Comparison of ENCODE assay signal across 17 cellular contexts in the genomic region with DNA sequence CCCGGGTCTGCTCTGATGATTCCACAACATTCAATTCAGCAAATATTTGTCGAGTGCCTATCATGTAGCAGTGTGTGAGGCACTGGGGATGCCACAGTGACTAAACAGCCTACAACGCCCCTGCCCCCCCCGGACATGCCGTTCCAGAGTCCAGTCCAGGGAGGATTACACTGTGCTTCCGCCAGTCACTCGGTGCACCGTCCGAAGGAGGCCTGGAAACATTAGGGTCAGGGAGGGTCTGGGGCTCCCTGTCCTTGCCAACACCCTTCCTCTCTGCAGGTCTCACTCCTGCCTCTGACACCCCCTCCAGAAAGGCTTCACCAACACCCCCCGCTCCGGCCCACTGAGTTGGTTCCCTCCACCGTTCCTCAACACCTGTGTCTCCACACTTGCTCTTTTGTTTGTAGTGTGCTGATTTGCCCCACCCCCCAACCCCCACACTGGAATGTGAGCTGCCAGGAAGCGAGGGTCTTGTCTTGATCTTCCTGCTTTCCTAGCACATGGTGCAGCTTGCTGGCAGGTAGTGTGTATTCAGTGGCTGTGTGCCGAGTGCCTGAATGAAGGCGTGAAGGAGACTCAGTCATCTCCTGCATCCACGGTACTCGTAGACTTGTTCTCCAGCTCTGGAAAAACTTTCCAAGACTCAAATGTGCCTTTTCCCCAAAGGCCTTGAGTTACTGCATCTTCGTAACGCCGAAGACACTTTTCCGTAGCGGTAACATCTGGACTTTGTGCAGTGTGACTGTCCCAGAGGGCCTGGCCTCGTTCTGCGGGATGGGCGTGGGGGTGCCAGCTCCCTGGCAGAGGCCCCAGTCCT.
DNase-seq lines count a peak whose midpoint lies in the region; ATAC-seq and TF ChIP-seq lines count a peak whose summit lies in the region.
"Had no signal": no experiment of that assay in that cellular context is flagged by ENCODE, and none has a peak within 500 bp of the region (broad histone marks: within the 10 kb centered on the region; RNA-seq: fewer than 3 reads in every experiment).

No MANE protein-coding gene starts in this region.

- no peaks in the 10 kb centered on the region for H3K9me3 Mint-ChIP-seq in Calu3 (ENCODE audit: low read depth, unreplicated experiment)
- no peaks in the 10 kb centered on the region for H3K9me3 Mint-ChIP-seq in neural progenitor cell
- H3K9me3 Mint-ChIP-seq: activated CD4-positive, alpha-beta memory T cell treated with anti-CD3 and anti-CD28 coated beads for 36 hours; activated T-cell treated with anti-CD3 and anti-CD28 coated beads, Interleukin-2, amount 50 U/mL, for 4 hours; stimulated activated memory B cell treated with anti-CD40 and anti-IgM and Interleukin-4, amounts not matched to agents 10 μg/mL and 1 μg/mL and 100 μg/mL, for 72 hours had no signal

- H3K36me3 Mint-ChIP-seq in Calu3 (ENCODE audit: insufficient read depth, unreplicated experiment) = peaks cover 16% of the 10 kb centered on the region
- H3K36me3 Mint-ChIP-seq in neural progenitor cell = peaks cover 4% of the 10 kb centered on the region
- H3K36me3 Mint-ChIP-seq: activated CD4-positive, alpha-beta memory T cell treated with anti-CD3 and anti-CD28 coated beads for 36 hours had no signal

- H3F3A ChIP-seq in neural progenitor cell (ENCODE audit: low read depth) = peaks cover 22% of the 10 kb centered on the region

- H3K4me1 Mint-ChIP-seq in Calu3 (ENCODE audit: low read depth, unreplicated experiment) = peaks cover 59% of the 10 kb centered on the region
- H3K4me1 Mint-ChIP-seq in neural progenitor cell = peaks cover 42% of the 10 kb centered on the region

- peak overlapping the region; percentile 95 for H3K27ac Mint-ChIP-seq in Calu3 (ENCODE audit: unreplicated experiment)
- peak overlapping the region; percentile 22 for H3K27ac Mint-ChIP-seq in neural progenitor cell
- H3K27ac Mint-ChIP-seq: activated CD4-positive, alpha-beta memory T cell treated with anti-CD3 and anti-CD28 coated beads for 36 hours had no signal

- H3K27ac ChIP-seq in Panc1 (ENCODE audit: low read length) (peak overlapping the region; percentile 54), iPS-20b (ENCODE audit: low read length) (no peak overlapping the region), neural progenitor cell (no peak overlapping the region), tibial artery (no peak overlapping the region), caudate nucleus (ENCODE audit: low read depth, low read length) (no peak overlapping the region)
- H3K27ac ChIP-seq: foreskin keratinocyte, upper lobe of right lung had no signal

- H3K9ac ChIP-seq in iPS-20b (ENCODE audit: low read depth, low read length) (peak overlapping the region; percentile 49; the same call in 1 of the 2 replicates), neural progenitor cell (no peak overlapping the region)

- H3K36me3 ChIP-seq in Panc1 (ENCODE audit: control insufficient read depth, insufficient read depth, low read length) (no peaks in the 10 kb centered on the region), iPS-20b (ENCODE audit: insufficient read depth, low read depth, low read length) (no peaks in the 10 kb centered on the region), neural progenitor cell (no peaks in the 10 kb centered on the region), tibial artery (no peaks in the 10 kb centered on the region)
- H3K36me3 ChIP-seq: upper lobe of right lung had no signal

- no peaks in the 10 kb centered on the region for H3K9me3 ChIP-seq in Panc1 (ENCODE audit: control insufficient read depth, insufficient read depth, low read depth, low read length)
- no peaks in the 10 kb centered on the region for H3K9me3 ChIP-seq in iPS-20b (ENCODE audit: insufficient read depth, low read depth, low read length)
- no peaks in the 10 kb centered on the region for H3K9me3 ChIP-seq in neural progenitor cell (ENCODE audit: low read depth)
- no peaks in the 10 kb centered on the region for H3K9me3 ChIP-seq in tibial artery
- H3K9me3 ChIP-seq: upper lobe of right lung had no signal

- BruUV-seq in Calu3 (replicated peaks; lab: Mats Ljungman, UMichigan) (no TSS peak), Panc1 (replicated peaks; lab: Mats Ljungman, UMichigan) (no TSS peak)

- intact Hi-C loops in Calu3 (cut with micrococcal nuclease; ENCODE audit: unreplicated experiment) = loop anchor here (10.0 kb wide), 1 partner anchor 133 kb away; no protein-coding TSS in a partner anchor
- intact Hi-C loops in Panc1 (cut with micrococcal nuclease; ENCODE audit: unreplicated experiment) = no loop called here
- intact Hi-C loops in tibial artery (cut with DNase I; ENCODE audit: low total_unique reads) = no loop called here

- peak; percentile 73 for DNase-seq in Calu3
- DNase-seq in Panc1 (ENCODE audit: low read depth, low spot score) = no peak
- DNase-seq in neural progenitor cell (ENCODE audit: low spot score) = peak; percentile 36
- no peak for DNase-seq in T1000 (lab: John Stamatoyannopoulos, UW)
- no peak for DNase-seq in CD1c-positive myeloid dendritic cell (ENCODE audit: extremely low spot score)
- no peak for DNase-seq in tibial artery
- no peak for DNase-seq in caudate nucleus (lab: John Stamatoyannopoulos, UW)
- DNase-seq: activated CD4-positive, alpha-beta memory T cell treated with anti-CD3 and anti-CD28 coated beads for 36 hours; activated T-cell treated with anti-CD3 and anti-CD28 coated beads, Interleukin-2, amount 50 U/mL, for 4 hours; foreskin keratinocyte; mesenchymal stem cell; NCI-H1930; NCI-H748 treated with DMSO at 0.1 percent for 48 hours; nucleus accumbens; upper lobe of right lung had no signal

- in situ Hi-C loops in Panc1 (cut with HindIII; ENCODE audit: low pct_unique_long_range_greater_than_20kb, low sequenced_read_pairs) = no loop called here

- peak; percentile 59 for ATAC-seq in Panc1
- ATAC-seq: activated T-cell treated with anti-CD3 and anti-CD28 coated beads, Interleukin-2, amount 50 U/mL, for 4 hours; foreskin keratinocyte; stimulated activated memory B cell treated with anti-CD40 and anti-IgM and Interleukin-4, amounts not matched to agents 10 μg/mL and 1 μg/mL and 100 μg/mL, for 72 hours; upper lobe of right lung had no signal

- no peaks in the 10 kb centered on the region for H3K79me2 ChIP-seq in neural progenitor cell (ENCODE audit: low read depth)

- CTCF ChIA-PET in Calu3 (lab: Charles Lee) (interaction anchor here (0.6 to 1.4 kb wide), 5 partner anchors 18 to 160 kb away, joined by 3 to 7 read pairs (median 5); no protein-coding TSS in a partner anchor), Panc1 (lab: Charles Lee) (no interaction called here)

- POLR2A ChIA-PET in Panc1 (lab: Charles Lee) = no interaction called here

- H3K4me1 ChIP-seq in Panc1 (ENCODE audit: control insufficient read depth, insufficient read depth, low read length) (peaks cover 37% of the 10 kb centered on the region), iPS-20b (ENCODE audit: insufficient read depth, low read length) (peaks cover 46% of the 10 kb centered on the region), neural progenitor cell (peaks cover 56% of the 10 kb centered on the region), tibial artery (peaks cover 0 to 57% (median 31%) of the 10 kb centered on the region in 4 donors)

- no peaks in the 10 kb centered on the region for H4K20me1 ChIP-seq in neural progenitor cell (ENCODE audit: low read depth)

- H3K27me3 Mint-ChIP-seq in Calu3 (ENCODE audit: unreplicated experiment) (no peaks in the 10 kb centered on the region), neural progenitor cell (ENCODE audit: insufficient read depth, low read depth) (peaks cover 2% of the 10 kb centered on the region)
- H3K27me3 Mint-ChIP-seq: stimulated activated memory B cell treated with anti-CD40 and anti-IgM and Interleukin-4, amounts not matched to agents 10 μg/mL and 1 μg/mL and 100 μg/mL, for 72 hours had no signal

- H3K4me3 ChIP-seq in Panc1 (ENCODE audit: low read depth in 2 of 2, low read length in 2 of 2) (peak overlapping the region; percentile 3 to 37; a peak in 3 of 4 replicates), iPS-20b (ENCODE audit: low read length) (no peak overlapping the region), neural progenitor cell (no peak overlapping the region), tibial artery (no peak overlapping the region)
- H3K4me3 ChIP-seq: upper lobe of right lung had no signal

- TF ChIP-seq CTCF in Calu3 (IDR thresholded peaks at IDR 0.05; ENCODE audit: unreplicated experiment) (no peak), Panc1 (IDR thresholded peaks at IDR 0.05) (no peak), neural progenitor cell (IDR thresholded peaks at IDR 0.05) (no peak), tibial artery (IDR thresholded peaks at IDR 0.05) (no peak)

- no peak overlapping the region for H3K4me2 ChIP-seq in neural progenitor cell

- H2AFZ ChIP-seq in neural progenitor cell (replicated peaks) = peak overlapping the region; percentile 34

- H3K4me3 Mint-ChIP-seq in Calu3 (ENCODE audit: low read depth, unreplicated experiment) = peak overlapping the region; percentile 61
- peak overlapping the region; percentile 8 for H3K4me3 Mint-ChIP-seq in neural progenitor cell
- H3K4me3 Mint-ChIP-seq: activated CD4-positive, alpha-beta memory T cell treated with anti-CD3 and anti-CD28 coated beads for 36 hours; activated T-cell treated with anti-CD3 and anti-CD28 coated beads, Interleukin-2, amount 50 U/mL, for 4 hours; stimulated activated memory B cell treated with anti-CD40 and anti-IgM and Interleukin-4, amounts not matched to agents 10 μg/mL and 1 μg/mL and 100 μg/mL, for 72 hours had no signal

- H3K27me3 ChIP-seq in Panc1 (ENCODE audit: control insufficient read depth, insufficient read depth, low read length) (no peaks in the 10 kb centered on the region), iPS-20b (ENCODE audit: insufficient read depth, low read length) (no peaks in the 10 kb centered on the region), neural progenitor cell (no peaks in the 10 kb centered on the region), tibial artery (no peaks in the 10 kb centered on the region)
- H3K27me3 ChIP-seq: foreskin keratinocyte, upper lobe of right lung had no signal

Comparison
In these comparisons a context has a peak if more than half of its experiments do, and no peak if none do; other contexts are left out.
1. DNase-seq: peak in Calu3 (single experiment) and neural progenitor cell (single experiment); none in Panc1 (single experiment), T1000 (single experiment), CD1c-positive myeloid dendritic cell (single experiment), tibial artery (0 of 2) and caudate nucleus (0 of 61).
2. H3K4me3 ChIP-seq: peak in Panc1 (2 of 2); none in iPS-20b (single experiment), neural progenitor cell (single experiment) and tibial artery (0 of 2).